Comparison of ENCODE assay signal across 24 cellular contexts in genomic region chr1:42676534-42677087, GRCh38. TPM values are rescaled to one million over a fixed set of nuclear protein-coding genes. Genes with fewer than 3 reads are reported as not detected.
DNase-seq lines count a peak whose midpoint lies in the region; ATAC-seq and TF ChIP-seq lines count a peak whose summit lies in the region.
"Had no signal": no experiment of that assay in that cellular context is flagged by ENCODE, and none has a peak within 500 bp of the region (broad histone marks: within the 10 kb centered on the region; RNA-seq: fewer than 3 reads in every experiment).

No MANE protein-coding gene starts in this region.

- no peaks in the 10 kb centered on the region for H3K9me3 Mint-ChIP-seq in activated CD4-positive, alpha-beta T cell treated with anti-CD3 and anti-CD28 coated beads, Interleukin-2, amount 10 ng/mL, durations not matched to agents 7 days and 5 days
- H3K9me3 Mint-ChIP-seq: CD14-positive monocyte had no signal

- peaks cover 0 to 31% (median 6%) of the 10 kb centered on the region in 9 donors for H3K36me3 ChIP-seq in heart left ventricle
- H3K36me3 ChIP-seq in mesenchymal stem cell (ENCODE audit: control insufficient read depth in 1 of 2, insufficient read depth in 2 of 2, low read depth in 1 of 2, low read length in 2 of 2), result peaks cover 12 to 37% of the 10 kb centered on the region in 2 experiments
- H3K36me3 ChIP-seq: BE2C had no signal

- peak overlapping the region; percentile 60 for H3K27ac Mint-ChIP-seq in activated CD4-positive, alpha-beta T cell treated with anti-CD3 and anti-CD28 coated beads, Interleukin-2, amount 10 ng/mL, durations not matched to agents 7 days and 5 days

- intact Hi-C loops in heart left ventricle (cut with DNase I), result loop anchor here in 1 of 10 donors (10.0 kb wide), 1 partner anchor 88 kb away; the partner anchor contains the start of genes C1orf50 and P3H1

- H3K23ac ChIP-seq in mesenchymal stem cell (ENCODE audit: low read length in 2 of 2), result no peak overlapping the region

- no peak overlapping the region for H3K18ac ChIP-seq in mesenchymal stem cell (ENCODE audit: low read depth in 1 of 2, low read length in 2 of 2)

- H3K36me3 Mint-ChIP-seq in activated CD4-positive, alpha-beta T cell treated with anti-CD3 and anti-CD28 coated beads, Interleukin-2, amount 10 ng/mL, durations not matched to agents 7 days and 5 days (ENCODE audit: low read depth), result peaks cover 33% of the 10 kb centered on the region

- no peak overlapping the region for H3K4me3 Mint-ChIP-seq in activated CD4-positive, alpha-beta T cell treated with anti-CD3 and anti-CD28 coated beads, Interleukin-2, amount 10 ng/mL, durations not matched to agents 7 days and 5 days
- H3K4me3 Mint-ChIP-seq: CD14-positive monocyte had no signal

- DNase-seq in activated CD4-positive, alpha-beta T cell treated with anti-CD3 and anti-CD28 coated beads, Interleukin-2, amount 10 ng/mL, durations not matched to agents 7 days and 5 days, result no peak
- DNase-seq in activated CD4-positive, alpha-beta T cell treated with anti-CD3 and anti-CD28 coated beads, Interleukin-2, amount 50 U/mL, for 4 hours, result no peak
- DNase-seq in HEK293T (ENCODE audit: extremely low spot score) (no peak), heart left ventricle (peak in 3 of 5 donors; percentile 22 to 76 (median 59)), mesenchymal stem cell (no peak), NCI-H1105 (lab: John Stamatoyannopoulos, UW) (no peak), caudate nucleus (lab: John Stamatoyannopoulos, UW) (no peak)
- DNase-seq: 8988T, ACHN, BE2C, DMS153, Kasumi-1, NCI-H1417, NCI-H1694, NCI-H2081, NCI-H2227 treated with DMSO at 0.1 percent for 48 hours, NCI-H526 treated with DMSO at 0.1 percent for 48 hours, SJCRH30 had no signal

- ATAC-seq in heart left ventricle, result no peak
- ATAC-seq in HG03432 (IDR thresholded peaks at IDR 0.05; ENCODE audit: unreplicated experiment), result no peak
- ATAC-seq: HepG2, Panc1, SK-N-SH treated with all-trans-retinoic acid at 6 μM for 48 hours had no signal

- no peak overlapping the region for H2AFZ ChIP-seq in mesenchymal stem cell (ENCODE audit: low read depth, low read length)

- H3K14ac ChIP-seq in mesenchymal stem cell (ENCODE audit: low read length in 2 of 2), result no peak overlapping the region

- H3K79me1 ChIP-seq in mesenchymal stem cell (replicated peaks; ENCODE audit: low read length, poor library complexity, severe bottlenecking), result no peaks in the 10 kb centered on the region

- no peak overlapping the region for H4K91ac ChIP-seq in mesenchymal stem cell (ENCODE audit: low read length)

- H2BK120ac ChIP-seq in mesenchymal stem cell (ENCODE audit: low read depth, low read length), result no peak overlapping the region

- H3K9me3 ChIP-seq in heart left ventricle (no peaks in the 10 kb centered on the region), mesenchymal stem cell (ENCODE audit: control insufficient read depth, low read length) (no peaks in the 10 kb centered on the region)
- H3K9me3 ChIP-seq: BE2C, SJCRH30 had no signal

- no peak overlapping the region for H2BK12ac ChIP-seq in mesenchymal stem cell (ENCODE audit: low read length in 2 of 2)

- no peak overlapping the region for H3K9ac ChIP-seq in mesenchymal stem cell (ENCODE audit: low read length)

- H3K4me1 ChIP-seq in heart left ventricle, result peaks cover 2 to 39% (median 14%) of the 10 kb centered on the region in 12 donors
- H3K4me1 ChIP-seq in mesenchymal stem cell (ENCODE audit: control insufficient read depth, insufficient read depth, low read depth, low read length), result no peaks in the 10 kb centered on the region
- H3K4me1 ChIP-seq: BE2C, SJCRH30 had no signal

- no peak overlapping the region for H2AK5ac ChIP-seq in mesenchymal stem cell (ENCODE audit: low read length, severe bottlenecking)

- WGBS in heart left ventricle, 4 donors, result 72 to 77% (median 75%) methylated on average over 3 of the region's 3 CpGs
- WGBS in mesenchymal stem cell, result 93% methylated on average over 3 of the region's 3 CpGs

- H4K8ac ChIP-seq in mesenchymal stem cell (ENCODE audit: low read length), result peak overlapping the region; percentile 2

- no peaks in the 10 kb centered on the region for H3K27me3 ChIP-seq in heart left ventricle
- H3K27me3 ChIP-seq in mesenchymal stem cell (ENCODE audit: control insufficient read depth in 1 of 2, insufficient read depth in 1 of 2, low read length in 2 of 2), result no peaks in the 10 kb centered on the region
- H3K27me3 ChIP-seq: BE2C, SJCRH30 had no signal

- H3K4ac ChIP-seq in mesenchymal stem cell (ENCODE audit: low read depth in 1 of 2, low read length in 2 of 2), result no peak overlapping the region

- CTCF ChIA-PET in activated CD4-positive, alpha-beta T cell treated with anti-CD3 and anti-CD28 coated beads, Interleukin-2, amount 10 ng/mL, durations not matched to agents 7 days and 5 days (lab: Charles Lee), result interaction anchor here (0.6 to 1.4 kb wide), 3 partner anchors 18 to 871 kb away, joined by 3 read pairs; no protein-coding TSS in a partner anchor
- CTCF ChIA-PET in HEK293T (lab: Yijun Ruan, JAX), result no interaction called here

- no peak for TF ChIP-seq POLR2A in heart left ventricle (IDR thresholded peaks at IDR 0.05)

- H3K4me2 ChIP-seq in mesenchymal stem cell (ENCODE audit: low read length, poor library complexity, severe bottlenecking), result no peak overlapping the region

- POLR2A ChIA-PET in activated CD4-positive, alpha-beta T cell treated with anti-CD3 and anti-CD28 coated beads, Interleukin-2, amount 10 ng/mL, durations not matched to agents 7 days and 5 days (lab: Charles Lee), result no interaction called here
- POLR2A ChIA-PET in HEK293T (lab: Yijun Ruan, JAX), result interaction anchor here (1.2 to 1.9 kb wide), 2 partner anchors 19 to 89 kb away, joined by 3 to 6 read pairs; partner anchors contain the start of gene PPIH

- peaks cover 23% of the 10 kb centered on the region for H3K4me1 Mint-ChIP-seq in activated CD4-positive, alpha-beta T cell treated with anti-CD3 and anti-CD28 coated beads, Interleukin-2, amount 10 ng/mL, durations not matched to agents 7 days and 5 days

- no peak overlapping the region for H2BK15ac ChIP-seq in mesenchymal stem cell (ENCODE audit: low read depth, poor library complexity, severe bottlenecking)

- H3K27ac ChIP-seq in heart left ventricle (peak overlapping the region in 1 of 12 donors; percentile 8), mesenchymal stem cell (ENCODE audit: low read length, poor library complexity, severe bottlenecking) (no peak overlapping the region), caudate nucleus (ENCODE audit: low read depth, low read length) (no peak overlapping the region)
- H3K27ac ChIP-seq: RWPE1, SJCRH30 had no signal

- TF ChIP-seq CTCF in heart left ventricle (IDR thresholded peaks at IDR 0.05), result no peak

- H3K27me3 Mint-ChIP-seq in activated CD4-positive, alpha-beta T cell treated with anti-CD3 and anti-CD28 coated beads, Interleukin-2, amount 10 ng/mL, durations not matched to agents 7 days and 5 days, result no peaks in the 10 kb centered on the region

- H2BK5ac ChIP-seq in mesenchymal stem cell (ENCODE audit: low read depth, low read length, poor library complexity, severe bottlenecking), result no peak overlapping the region

- H3K4me3 ChIP-seq in heart left ventricle (no peak overlapping the region), mesenchymal stem cell (ENCODE audit: insufficient read depth in 1 of 2, low read depth in 1 of 2, low read length in 2 of 2) (no peak overlapping the region)
- H3K4me3 ChIP-seq: SJCRH30 had no signal

TF ChIP-seq in HEK293T, 16 proteins besides CTCF, POLR2A, EP300 and RAD21:
- TF ChIP-seq ZNF384 (IDR thresholded peaks at IDR 0.05) (peak; percentile 29; the same call in 1 of the 2 replicates), FOXA1 (IDR thresholded peaks at IDR 0.05) (no peak)

RNA-seq across cellular contexts. Expression of gene YBX1, which starts 5.6 kb away (rescaled TPM):
- 100 to 1,000 TPM; 607 to 643 TPM for total RNA-seq in activated CD4-positive, alpha-beta T cell treated with anti-CD3 and anti-CD28 coated beads, Interleukin-2, amount 10 ng/mL, durations not matched to agents 7 days and 5 days
- 1,000 to 10,000 TPM in 1 of 9 donors, 100 to 1,000 TPM in 8; 663 to 1,139 (median 788) TPM for total RNA-seq in heart left ventricle
- polyA plus RNA-seq in heart left ventricle, result 1,000 to 10,000 TPM in 1 of 2 donors, 100 to 1,000 TPM in 1; 638 to 1,226 TPM
- polyA plus RNA-seq in mesenchymal stem cell (2013, experiment 1 of 2), result 1,020 TPM
- polyA plus RNA-seq in mesenchymal stem cell (2013, experiment 2 of 2), result 1,034 TPM

RNA-seq across cellular contexts. Expression of gene PPIH, which starts 18.4 kb away (rescaled TPM):
- 100 to 1,000 TPM; 109 to 116 TPM for total RNA-seq in activated CD4-positive, alpha-beta T cell treated with anti-CD3 and anti-CD28 coated beads, Interleukin-2, amount 10 ng/mL, durations not matched to agents 7 days and 5 days
- 10 to 100 TPM; 16.9 to 28.6 (median 19.4) TPM for total RNA-seq in heart left ventricle
- polyA plus RNA-seq in heart left ventricle, result 10 to 100 TPM; 25.6 to 30.9 TPM
- polyA plus RNA-seq in mesenchymal stem cell (2013, experiment 1 of 2), result 27.1 TPM
- polyA plus RNA-seq in mesenchymal stem cell (2013, experiment 2 of 2), result 27.8 TPM

Comparison
In these comparisons a context has a peak if more than half of its experiments do, and no peak if none do; other contexts are left out.
1. DNase-seq: peak in heart left ventricle (3 of 5); none in activated CD4-positive, alpha-beta T cell treated with anti-CD3 and anti-CD28 coated beads, Interleukin-2, amount 10 ng/mL, durations not matched to agents 7 days and 5 days (single experiment), activated CD4-positive, alpha-beta T cell treated with anti-CD3 and anti-CD28 coated beads, Interleukin-2, amount 50 U/mL, for 4 hours (0 of 2), HEK293T (single experiment), mesenchymal stem cell (single experiment), NCI-H1105 (single experiment) and caudate nucleus (0 of 61).